In the genomic region with DNA sequence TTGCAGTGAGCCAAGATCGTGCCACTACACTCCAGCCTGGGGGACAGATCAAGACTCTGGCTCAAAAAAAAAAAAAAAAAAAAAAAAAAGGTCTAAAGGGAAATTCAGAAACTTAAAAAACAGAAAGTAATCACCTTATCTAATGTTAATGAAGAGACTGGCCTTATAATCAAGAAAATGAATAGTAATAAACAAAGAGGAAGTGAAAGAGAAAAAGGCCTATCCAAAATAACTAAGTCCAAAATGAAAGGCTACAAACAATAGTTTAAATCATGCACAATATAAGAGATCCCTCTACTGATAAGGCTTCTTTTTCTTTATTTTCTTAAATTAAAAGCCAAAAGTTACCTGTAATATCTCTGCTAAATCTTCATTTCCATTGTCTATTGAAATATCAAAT, we compare ENCODE assay signal across 25 cellular contexts. TPM values are rescaled to one million over a fixed set of nuclear protein-coding genes. Genes with fewer than 3 reads are reported as not detected.
A peak's percentile ranks its signal among the peaks of the same experiment; 100 is the strongest.
DNase-seq lines count a peak whose midpoint lies in the region; ATAC-seq and TF ChIP-seq lines count a peak whose summit lies in the region.
"Had no signal": no experiment of that assay in that cellular context is flagged by ENCODE, and none has a peak within 500 bp of the region (broad histone marks: within the 10 kb centered on the region; RNA-seq: fewer than 3 reads in every experiment).

No MANE protein-coding gene starts in this region.

- peaks cover 2% of the 10 kb centered on the region for H3K36me3 Mint-ChIP-seq in T-helper 17 cell (ENCODE audit: low read depth)

- ATAC-seq in GM18517 (IDR thresholded peaks at IDR 0.05; ENCODE audit: unreplicated experiment) (peak; percentile 64), HG02884 (IDR thresholded peaks at IDR 0.05; ENCODE audit: unreplicated experiment) (peak; percentile 66), T-helper 17 cell (no peak)
- ATAC-seq: PC-3 had no signal

- H3K4me1 Mint-ChIP-seq in T-helper 17 cell: no peaks in the 10 kb centered on the region

- TF ChIP-seq CTCF in GM10266 (IDR thresholded peaks at IDR 0.05; ENCODE audit: control insufficient read depth, insufficient read depth, low read depth, missing control alignments) (no peak), foreskin fibroblast (IDR thresholded peaks at IDR 0.05; ENCODE audit: low read depth, low read length) (no peak)

- no peak overlapping the region for H3K4me3 ChIP-seq in foreskin fibroblast (ENCODE audit: low read depth in 1 of 2, low read length in 2 of 2)
- H3K4me3 ChIP-seq: vagina had no signal

- H3K27ac Mint-ChIP-seq in T-helper 17 cell: peak overlapping the region; percentile 61

- H3K4me3 Mint-ChIP-seq in T-helper 17 cell: no peak overlapping the region
- H3K4me3 Mint-ChIP-seq: CD4-positive, alpha-beta memory T cell had no signal

- DNase-seq in GM10266 (ENCODE audit: extremely low spot score): peak; percentile 25
- no peak for DNase-seq in T-helper 17 cell
- no peak for DNase-seq in ureter (ENCODE audit: low spot score)
- no peak for DNase-seq in foreskin fibroblast
- no peak for DNase-seq in NCI-H82 (lab: John Stamatoyannopoulos, UW)
- DNase-seq: activated CD4-positive, CD25-positive, alpha-beta regulatory T cell treated with anti-CD3 and anti-CD28 coated beads, Interleukin-2, amount 50 U/mL, for 72 hours; activated naive CD4-positive, alpha-beta T cell treated with Interleukin-2 at 50 U/mL for 16 hours; activated T-cell treated with anti-CD3 and anti-CD28 coated beads, Interleukin-2, amount 50 U/mL, for 48 hours; aorta; caudate nucleus; CD4-positive, alpha-beta memory T cell; dermis blood vessel endothelial cell; KG1; NCI-H1694 treated with DMSO at 0.1 percent for 48 hours; NCI-H526; nucleus accumbens; PC-3; Right ventricle myocardium superior had no signal

- no peaks in the 10 kb centered on the region for H3K27me3 Mint-ChIP-seq in T-helper 17 cell
- H3K27me3 Mint-ChIP-seq: CD4-positive, alpha-beta memory T cell had no signal

- H3K9me3 ChIP-seq in T-helper 17 cell (ENCODE audit: control insufficient read depth, low read length, poor library complexity, severe bottlenecking): no peaks in the 10 kb centered on the region
- H3K9me3 ChIP-seq: vagina had no signal

RNA-seq across cellular contexts. Expression of a gene that starts 37.1 kb away (rescaled TPM):
- total RNA-seq in T-helper 17 cell (1 to 10 TPM; 3.5 to 8.1 TPM), ureter (5.6 TPM)
- total RNA-seq: CD4-positive, alpha-beta memory T cell; dermis blood vessel endothelial cell; HT-29; myocyte; PC-3; pulmonary artery endothelial cell; temporal lobe had no signal

RNA-seq across cellular contexts. Expression of a gene that starts 52.4 kb away (rescaled TPM):
- total RNA-seq in T-helper 17 cell (10 to 100 TPM; 25.9 to 32.3 TPM), ureter (21.3 TPM)
